Comparison of ENCODE assay signal across 2 cellular contexts in genomic region chr4:146335763-146336412, GRCh38.
TF ChIP-seq lines count a peak whose summit lies in the region.

No MANE protein-coding gene starts in this region.

TF ChIP-seq in SK-N-SH, 30 proteins besides CTCF, POLR2A, EP300 and RAD21 (continued from another document):
- TF ChIP-seq PBX3 (IDR thresholded peaks at IDR 0.05) = 0 out of 2 replicates have a peak, but pooled peaks have one; percentile 4
- no peak for TF ChIP-seq RCOR1 (IDR thresholded peaks at IDR 0.05; ENCODE audit: low read length)
TF ChIP-seq in SK-N-SH: peak in this region for 1.

TF ChIP-seq in SK-N-SH treated with all-trans-retinoic acid at 6 μM for 48 hours, 23 proteins besides CTCF, POLR2A, EP300 and RAD21 (continued from another document):
- TF ChIP-seq TCF4 (CRISPR knock-in tag; IDR thresholded peaks at IDR 0.05; ENCODE audit: borderline replicate concordance) = no peak
- TF ChIP-seq RARB (CRISPR knock-in tag; IDR thresholded peaks at IDR 0.05) = no peak
- no peak for TF ChIP-seq GLIS3 (CRISPR knock-in tag; IDR thresholded peaks at IDR 0.05)
- no peak for TF ChIP-seq ZFP30 (CRISPR knock-in tag; IDR thresholded peaks at IDR 0.05)
- no peak for TF ChIP-seq CSRNP3 (CRISPR knock-in tag; IDR thresholded peaks at IDR 0.05)
- no peak for TF ChIP-seq ESRRG (CRISPR knock-in tag; IDR thresholded peaks at IDR 0.05)
- no peak for TF ChIP-seq POU6F1 (CRISPR knock-in tag; IDR thresholded peaks at IDR 0.05; ENCODE audit: borderline replicate concordance, low read depth)
- no peak for TF ChIP-seq ZFP3 (CRISPR knock-in tag; IDR thresholded peaks at IDR 0.05)
- no peak for TF ChIP-seq ISL1 (CRISPR knock-in tag; IDR thresholded peaks at IDR 0.05)
- TF ChIP-seq ZNF8 (CRISPR knock-in tag; IDR thresholded peaks at IDR 0.05) = no peak
- no peak for TF ChIP-seq OSR1 (CRISPR knock-in tag; IDR thresholded peaks at IDR 0.05)
- no peak for TF ChIP-seq ZNF565 (CRISPR knock-in tag; conservative IDR thresholded peaks at IDR 0.05; ENCODE audit: low read depth)
- TF ChIP-seq CREB5 (CRISPR knock-in tag; IDR thresholded peaks at IDR 0.05; ENCODE audit: low read depth) = no peak
- no peak for TF ChIP-seq TSHZ2 (CRISPR knock-in tag; IDR thresholded peaks at IDR 0.05)
- TF ChIP-seq ZC3H10 (CRISPR knock-in tag; IDR thresholded peaks at IDR 0.05) = no peak
- no peak for TF ChIP-seq PATZ1 (CRISPR knock-in tag; IDR thresholded peaks at IDR 0.05; ENCODE audit: borderline replicate concordance)
- TF ChIP-seq TOX (CRISPR knock-in tag; IDR thresholded peaks at IDR 0.05; ENCODE audit: borderline replicate concordance) = no peak
- TF ChIP-seq ZNF70 (CRISPR knock-in tag; IDR thresholded peaks at IDR 0.05) = no peak
- TF ChIP-seq BACH2 (CRISPR knock-in tag; IDR thresholded peaks at IDR 0.05; ENCODE audit: borderline replicate concordance) = no peak
